Comparison of ENCODE assay signal across 11 cellular contexts in the genomic region with DNA sequence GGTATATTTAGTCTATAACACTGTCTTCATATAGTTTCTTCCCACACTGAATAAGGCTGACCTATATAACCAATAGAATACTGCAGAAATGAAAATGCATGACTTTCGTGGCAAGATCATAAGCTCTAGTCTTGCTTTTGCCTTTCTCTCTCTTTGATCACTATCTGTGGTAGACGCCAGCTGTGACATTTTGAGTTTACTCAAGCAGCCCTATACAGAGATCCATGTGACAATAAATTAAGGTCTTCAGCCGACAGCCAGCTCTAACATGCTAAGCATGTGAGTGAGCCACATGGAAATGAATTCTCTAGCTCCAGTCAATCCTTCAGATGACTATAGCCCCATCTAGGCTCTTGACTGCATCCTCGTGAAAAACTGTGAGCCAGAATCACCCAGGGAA. TPM values are rescaled to one million over a fixed set of nuclear protein-coding genes. Genes with fewer than 3 reads are reported as not detected.
DNase-seq lines count a peak whose midpoint lies in the region; ATAC-seq, FAIRE-seq and TF ChIP-seq lines count a peak whose summit lies in the region.
"Had no signal": no experiment of that assay in that cellular context is flagged by ENCODE, and none has a peak within 500 bp of the region (broad histone marks: within the 10 kb centered on the region; RNA-seq: fewer than 3 reads in every experiment).

No MANE protein-coding gene starts in this region.

- H3K36me3 ChIP-seq in Loucy (ENCODE audit: insufficient read depth, low read length), result no peaks in the 10 kb centered on the region
- H3K36me3 ChIP-seq: BLaER1 treated with 17β-estradiol and CSF1 and Interleukin-3, amounts not matched to agents 10 nM and 100 nM had no signal

- no peak overlapping the region for H3K4me3 ChIP-seq in Loucy (ENCODE audit: low read length, poor library complexity, severe bottlenecking)
- H3K4me3 ChIP-seq: BLaER1 treated with 17β-estradiol and CSF1 and Interleukin-3, amounts not matched to agents 10 nM and 100 nM; GM23338 had no signal

- H3K27me3 Mint-ChIP-seq in glutamatergic neuron (ENCODE audit: unreplicated experiment), result peaks cover 2% of the 10 kb centered on the region
- H3K27me3 Mint-ChIP-seq: CD4-positive, CD25-positive, alpha-beta regulatory T cell had no signal

- H3K4me3 Mint-ChIP-seq in glutamatergic neuron (ENCODE audit: unreplicated experiment), result no peak overlapping the region
- H3K4me3 Mint-ChIP-seq: CD4-positive, CD25-positive, alpha-beta regulatory T cell; GM23338 had no signal

- TF ChIP-seq CTCF in Loucy (conservative IDR thresholded peaks at IDR 0.05; ENCODE audit: low read length), result no peak
- TF ChIP-seq CTCF in glutamatergic neuron (IDR thresholded peaks at IDR 0.05; ENCODE audit: partially characterized antibody, unreplicated experiment), result no peak

- no peak for FAIRE-seq in frontal cortex (lab: Jason Lieb, UNC)

- peak overlapping the region; percentile 36 for H3K27ac Mint-ChIP-seq in glutamatergic neuron (ENCODE audit: unreplicated experiment)
- H3K27ac Mint-ChIP-seq: CD4-positive, CD25-positive, alpha-beta regulatory T cell; GM23338 had no signal

- peaks cover 41% of the 10 kb centered on the region for H3K4me1 Mint-ChIP-seq in glutamatergic neuron (ENCODE audit: low read depth, unreplicated experiment)
- H3K4me1 Mint-ChIP-seq: CD4-positive, CD25-positive, alpha-beta regulatory T cell; GM23338 had no signal

- peak overlapping the region; percentile 24; the same call in 1 of the 2 replicates for H2AFZ ChIP-seq in Loucy (ENCODE audit: low read length)
- H2AFZ ChIP-seq: GM23338 had no signal

- no peaks in the 10 kb centered on the region for H3K9me2 ChIP-seq in Loucy (replicated peaks; ENCODE audit: low read depth, low read length)

- H3K9me3 ChIP-seq in Loucy (ENCODE audit: insufficient read depth, low read depth, low read length), result no peaks in the 10 kb centered on the region
- H3K9me3 ChIP-seq: BLaER1 treated with 17β-estradiol and CSF1 and Interleukin-3, amounts not matched to agents 10 nM and 100 nM had no signal

- H3K4me1 ChIP-seq in Loucy (ENCODE audit: insufficient read depth, low read length, poor library complexity, severe bottlenecking), result peaks cover 5% of the 10 kb centered on the region

- no peaks in the 10 kb centered on the region for H3F3A ChIP-seq in Loucy (ENCODE audit: low read depth)

- H3K4me2 ChIP-seq in Loucy (ENCODE audit: low read depth, low read length, poor library complexity, severe bottlenecking), result peak overlapping the region; percentile 5
- H3K4me2 ChIP-seq: GM23338 had no signal

- ATAC-seq in GM18867 (IDR thresholded peaks at IDR 0.05; ENCODE audit: unreplicated experiment), result no peak
- ATAC-seq: GM23338 had no signal

- no peaks in the 10 kb centered on the region for H4K20me1 ChIP-seq in Loucy (ENCODE audit: insufficient read depth, low read length, poor library complexity, severe bottlenecking)
- H4K20me1 ChIP-seq: BLaER1 treated with 17β-estradiol and CSF1 and Interleukin-3, amounts not matched to agents 10 nM and 100 nM had no signal

- H3K9me3 Mint-ChIP-seq in glutamatergic neuron (ENCODE audit: unreplicated experiment), result no peaks in the 10 kb centered on the region
- H3K9me3 Mint-ChIP-seq: GM23338 had no signal

- H3K27me3 ChIP-seq in Loucy (ENCODE audit: insufficient read depth, low read length, poor library complexity, severe bottlenecking), result no peaks in the 10 kb centered on the region
- H3K27me3 ChIP-seq: BLaER1 treated with 17β-estradiol and CSF1 and Interleukin-3, amounts not matched to agents 10 nM and 100 nM had no signal

- H3K79me2 ChIP-seq in Loucy (ENCODE audit: insufficient read depth, low read length), result no peaks in the 10 kb centered on the region

- DNase-seq in SHP77 treated with DMSO at 0.1 percent for 48 hours (lab: John Stamatoyannopoulos, UW) (peak; percentile 36), glutamatergic neuron (no peak), frontal cortex (ENCODE audit: low spot score in 2 of 2) (no peak), pons (ENCODE audit: low spot score) (no peak)
- DNase-seq: CD4-positive, CD25-positive, alpha-beta regulatory T cell; DMS53; H7 had no signal

- no peak overlapping the region for H3K9ac ChIP-seq in Loucy (ENCODE audit: low read depth, low read length, poor library complexity, severe bottlenecking)
- H3K9ac ChIP-seq: BLaER1 treated with 17β-estradiol and CSF1 and Interleukin-3, amounts not matched to agents 10 nM and 100 nM had no signal

- H3K36me3 Mint-ChIP-seq in glutamatergic neuron (ENCODE audit: unreplicated experiment), result no peaks in the 10 kb centered on the region
- H3K36me3 Mint-ChIP-seq: CD4-positive, CD25-positive, alpha-beta regulatory T cell had no signal

RNA-seq across cellular contexts. Expression of gene THSD7A, which starts 51.7 kb away (rescaled TPM):
- total RNA-seq in glutamatergic neuron (ENCODE audit: unreplicated experiment) (211 TPM), frontal cortex (34.6 TPM)
